ENCODE assay signal across 18 cellular contexts in genomic region chr13:99805361-99805760, GRCh38.
DNase-seq lines count a peak whose midpoint lies in the region; ATAC-seq lines count a peak whose summit lies in the region.
"Had no signal": no experiment of that assay in that cellular context is flagged by ENCODE, and none has a peak within 500 bp of the region (broad histone marks: within the 10 kb centered on the region; RNA-seq: fewer than 3 reads in every experiment).

No MANE protein-coding gene starts in this region.

- H3K36me3 Mint-ChIP-seq in activated CD8-positive, alpha-beta T cell treated with anti-CD3 and anti-CD28 coated beads, Interleukin-2, amount 10 ng/mL, durations not matched to agents 7 days and 5 days (ENCODE audit: low read depth): no peaks in the 10 kb centered on the region

- H3K4me1 Mint-ChIP-seq in activated CD8-positive, alpha-beta T cell treated with anti-CD3 and anti-CD28 coated beads, Interleukin-2, amount 10 ng/mL, durations not matched to agents 7 days and 5 days (ENCODE audit: low read depth): no peaks in the 10 kb centered on the region

- no peak for ATAC-seq in activated CD8-positive, alpha-beta T cell treated with anti-CD3 and anti-CD28 coated beads, Interleukin-2, amount 10 ng/mL, durations not matched to agents 7 days and 5 days
- no peak for ATAC-seq in HG03039 (IDR thresholded peaks at IDR 0.05; ENCODE audit: unreplicated experiment)
- ATAC-seq: A549, GM12878 had no signal

- H3K27me3 ChIP-seq in H7 (ENCODE audit: control insufficient read depth, insufficient read depth, low read length): no peaks in the 10 kb centered on the region; the same call in 1 of the 2 replicates
- H3K27me3 ChIP-seq: BLaER1 treated with 17β-estradiol and CSF1 and Interleukin-3, amounts not matched to agents 10 nM and 100 nM had no signal

- CTCF ChIA-PET in activated CD8-positive, alpha-beta T cell treated with anti-CD3 and anti-CD28 coated beads, Interleukin-2, amount 10 ng/mL, durations not matched to agents 7 days and 5 days (lab: Charles Lee): no interaction called here

- H3K9me3 Mint-ChIP-seq in activated CD8-positive, alpha-beta T cell treated with anti-CD3 and anti-CD28 coated beads, Interleukin-2, amount 10 ng/mL, durations not matched to agents 7 days and 5 days (ENCODE audit: insufficient read depth): no peaks in the 10 kb centered on the region

- no peaks in the 10 kb centered on the region for H3K27me3 Mint-ChIP-seq in activated CD8-positive, alpha-beta T cell treated with anti-CD3 and anti-CD28 coated beads, Interleukin-2, amount 10 ng/mL, durations not matched to agents 7 days and 5 days (ENCODE audit: low read depth)

- H3K4me3 ChIP-seq in H7 (ENCODE audit: insufficient read depth, low read depth, low read length): no peak overlapping the region
- H3K4me3 ChIP-seq: A549; BLaER1 treated with 17β-estradiol and CSF1 and Interleukin-3, amounts not matched to agents 10 nM and 100 nM; GM12878 had no signal

- peak; percentile 80 for DNase-seq in H7
- DNase-seq in NCI-H1417 (lab: John Stamatoyannopoulos, UW): peak in 2 of 3 experiments; percentile 78 to 93
- DNase-seq in ecto neural progenitor cell (ENCODE audit: low spot score): peak; percentile 68
- peak; percentile 81 for DNase-seq in iPS-NIHi7 (ENCODE audit: extremely low spot score)
- no peak for DNase-seq in activated CD8-positive, alpha-beta T cell treated with anti-CD3 and anti-CD28 coated beads, Interleukin-2, amount 10 ng/mL, durations not matched to agents 7 days and 5 days
- DNase-seq in H4 (ENCODE audit: low spot score): no peak
- no peak for DNase-seq in CD1c-positive myeloid dendritic cell (ENCODE audit: extremely low spot score)
- DNase-seq: DND-41, GDM1, KBM-7, NCI-H1436 treated with DMSO at 0.1 percent for 48 hours, NCI-H2029 treated with DMSO at 0.1 percent for 48 hours, NCI-H510A, SIG-M5 had no signal

- H3K27ac Mint-ChIP-seq in activated CD8-positive, alpha-beta T cell treated with anti-CD3 and anti-CD28 coated beads, Interleukin-2, amount 10 ng/mL, durations not matched to agents 7 days and 5 days: no peak overlapping the region

- H3K36me3 ChIP-seq in H7 (replicated peaks; ENCODE audit: control insufficient read depth, insufficient read depth, low read length): no peaks in the 10 kb centered on the region
- H3K36me3 ChIP-seq: BLaER1 treated with 17β-estradiol and CSF1 and Interleukin-3, amounts not matched to agents 10 nM and 100 nM had no signal

- POLR2A ChIA-PET in activated CD8-positive, alpha-beta T cell treated with anti-CD3 and anti-CD28 coated beads, Interleukin-2, amount 10 ng/mL, durations not matched to agents 7 days and 5 days (lab: Charles Lee): no interaction called here

- H3K4me3 Mint-ChIP-seq in activated CD8-positive, alpha-beta T cell treated with anti-CD3 and anti-CD28 coated beads, Interleukin-2, amount 10 ng/mL, durations not matched to agents 7 days and 5 days: no peak overlapping the region

Comparison
In these comparisons a context has a peak if more than half of its experiments do, and no peak if none do; other contexts are left out.
1. DNase-seq: peak in H7 (single experiment), NCI-H1417 (2 of 3), ecto neural progenitor cell (single experiment) and iPS-NIHi7 (single experiment); none in activated CD8-positive, alpha-beta T cell treated with anti-CD3 and anti-CD28 coated beads, Interleukin-2, amount 10 ng/mL, durations not matched to agents 7 days and 5 days (single experiment), H4 (single experiment) and CD1c-positive myeloid dendritic cell (single experiment).